14 cellular contexts compared by ENCODE assay signal in genomic region chr5:72172832-72173231, GRCh38.
"Had no signal": no experiment of that assay in that cellular context is flagged by ENCODE, and none has a peak within 500 bp of the region (broad histone marks: within the 10 kb centered on the region; RNA-seq: fewer than 3 reads in every experiment).

No MANE protein-coding gene starts in this region.

- FAIRE-seq: islet of Langerhans had no signal

- ATAC-seq: activated CD4-positive, alpha-beta T cell treated with anti-CD3 and anti-CD28 coated beads for 36 hours; esophagus mucosa; natural killer cell treated with Interleukin-12 subunit alpha and Interleukin-12 subunit beta and Interleukin-15 and Interleukin-18, amount 100 ng/mL, for 72 hours; right cardiac atrium; T-helper 17 cell; upper lobe of right lung had no signal

- H3K4me1 ChIP-seq: colonic mucosa, upper lobe of right lung had no signal

- H3K9me3 ChIP-seq: colonic mucosa, suprapubic skin, upper lobe of right lung had no signal

- H3K4me3 ChIP-seq: cardiac muscle cell, colonic mucosa, suprapubic skin, upper lobe of right lung had no signal

- H3K36me3 ChIP-seq: cardiac muscle cell, colonic mucosa, suprapubic skin, upper lobe of right lung had no signal

- H3K27ac ChIP-seq: cardiac muscle cell, colonic mucosa, suprapubic skin, upper lobe of right lung had no signal

- DNase-seq: activated CD4-positive, alpha-beta memory T cell treated with anti-CD3 and anti-CD28 coated beads, Interleukin-2, amount 10 ng/mL, durations not matched to agents 7 days and 5 days; activated CD4-positive, alpha-beta T cell treated with anti-CD3 and anti-CD28 coated beads for 36 hours; activated naive CD4-positive, alpha-beta T cell treated with anti-CD3 and anti-CD28 coated beads, Interleukin-2, amount 50 U/mL, for 16 hours; activated T-cell treated with anti-CD3 and anti-CD28 coated beads, Interleukin-2, amount 50 U/mL, for 24 hours; colonic mucosa; posterior cingulate gyrus; right cardiac atrium; T-helper 17 cell; upper lobe of right lung had no signal

- H3K27me3 ChIP-seq: cardiac muscle cell, colonic mucosa, suprapubic skin, upper lobe of right lung had no signal
